ENCODE assay signal across 2 cellular contexts in genomic region chr1:185224132-185224531, GRCh38.
A peak's percentile ranks its signal among the peaks of the same experiment; 100 is the strongest.
TF ChIP-seq lines count a peak whose summit lies in the region.

No MANE protein-coding gene starts in this region.

TF ChIP-seq in A549, 52 proteins besides CTCF, POLR2A, EP300 and RAD21 (continued from another document):
- TF ChIP-seq HDAC2 (IDR thresholded peaks at IDR 0.05) = 0 out of 2 replicates have a peak, but pooled peaks have one; percentile 41

TF ChIP-seq in HEK293, 187 proteins besides CTCF, POLR2A, EP300 and RAD21 (continued from another document):
- no peak for TF ChIP-seq PRDM4 (tag by site-specific recombination; IDR thresholded peaks at IDR 0.05)
- TF ChIP-seq ZNF221 (tag by site-specific recombination; IDR thresholded peaks at IDR 0.05; ENCODE audit: borderline replicate concordance) = no peak
- TF ChIP-seq OSR2 (tag by site-specific recombination; IDR thresholded peaks at IDR 0.05) = no peak
- no peak for TF ChIP-seq ZNF600 (tag by site-specific recombination; IDR thresholded peaks at IDR 0.05)
- 0 out of 2 replicates have a peak, but pooled peaks have one; percentile 50 for TF ChIP-seq ZNF580 (tag by site-specific recombination; IDR thresholded peaks at IDR 0.05)
- TF ChIP-seq TCF7L2 (IDR thresholded peaks at IDR 0.05; ENCODE audit: borderline replicate concordance, low read depth, low read length) = no peak
- peak; percentile 85; the same call in 1 of the 2 replicates for TF ChIP-seq ZNF280D (tag by site-specific recombination; IDR thresholded peaks at IDR 0.05)
- TF ChIP-seq ZNF776 (tag by site-specific recombination; IDR thresholded peaks at IDR 0.05; ENCODE audit: borderline replicate concordance) = no peak
- no peak for TF ChIP-seq ZNF202 (tag by site-specific recombination; IDR thresholded peaks at IDR 0.05; ENCODE audit: borderline replicate concordance)
- no peak for TF ChIP-seq ZNF133 (tag by site-specific recombination; IDR thresholded peaks at IDR 0.05)
TF ChIP-seq in HEK293: peak in this region for 3.
